ENCODE assay signal across 1 cellular context in genomic region chr11:85627332-85627997, GRCh38.
TF ChIP-seq lines count a peak whose summit lies in the region.

TSS of gene DLG2 (minus strand) at chr11:85627344.

TF ChIP-seq in SK-N-SH treated with all-trans-retinoic acid at 6 μM for 48 hours, 23 proteins besides CTCF, POLR2A, EP300 and RAD21 (continued from another document):
- TF ChIP-seq ARNTL (CRISPR knock-in tag; IDR thresholded peaks at IDR 0.05; ENCODE audit: borderline replicate concordance, low read depth), result no peak
- no peak for TF ChIP-seq ZFP3 (CRISPR knock-in tag; IDR thresholded peaks at IDR 0.05)
- TF ChIP-seq GLIS3 (CRISPR knock-in tag; IDR thresholded peaks at IDR 0.05), result no peak
- no peak for TF ChIP-seq CREB5 (CRISPR knock-in tag; IDR thresholded peaks at IDR 0.05; ENCODE audit: low read depth)
- no peak for TF ChIP-seq ZNF70 (CRISPR knock-in tag; IDR thresholded peaks at IDR 0.05)
